Comparison of ENCODE assay signal across 13 cellular contexts in genomic region chr6:143629104-143630080, GRCh38. TPM values are rescaled to one million over a fixed set of nuclear protein-coding genes. Genes with fewer than 3 reads are reported as not detected.
DNase-seq lines count a peak whose midpoint lies in the region; ATAC-seq and TF ChIP-seq lines count a peak whose summit lies in the region.
"Had no signal": no experiment of that assay in that cellular context is flagged by ENCODE, and none has a peak within 500 bp of the region (broad histone marks: within the 10 kb centered on the region; RNA-seq: fewer than 3 reads in every experiment).

No MANE protein-coding gene starts in this region.

- peak; percentile 83 for ATAC-seq in IMR-90 (ENCODE audit: low read depth)
- ATAC-seq in GM21717 (IDR thresholded peaks at IDR 0.05; ENCODE audit: unreplicated experiment), result no peak
- ATAC-seq in GM21447 (IDR thresholded peaks at IDR 0.05; ENCODE audit: unreplicated experiment), result no peak

- H3K4ac ChIP-seq in IMR-90 (ENCODE audit: low read depth, low read length), result peak overlapping the region; percentile 57; the same call in 1 of the 2 replicates

- peak overlapping the region; percentile 90 for H3K14ac ChIP-seq in IMR-90 (replicated peaks; ENCODE audit: low read depth, low read length)

- no peak for TF ChIP-seq EP300 in esophagus muscularis mucosa (IDR thresholded peaks at IDR 0.05)

- H2AK5ac ChIP-seq in IMR-90 (ENCODE audit: low read depth, low read length), result peak overlapping the region; percentile 35; the same call in 1 of the 2 replicates

- no peak overlapping the region for H4K91ac ChIP-seq in IMR-90 (ENCODE audit: insufficient read depth, low read depth, low read length)

- CTCF ChIA-PET in IMR-90 (lab: Yijun Ruan, JAX), result interaction anchor here (0.6 kb wide), 1 partner anchor 502 kb away, joined by 3 read pairs; no protein-coding TSS in a partner anchor

- DNase-seq in activated T-cell treated with anti-CD3 and anti-CD28 coated beads, Interleukin-2, amount 50 U/mL, for 24 hours, result no peak
- no peak for DNase-seq in activated T-cell treated with anti-CD3 and anti-CD28 coated beads, Interleukin-2, amount 50 U/mL, for 48 hours
- DNase-seq in IMR-90 (peak; percentile 80), esophagus muscularis mucosa (ENCODE audit: extremely low spot score) (no peak), NCI-H2029 (lab: John Stamatoyannopoulos, UW) (no peak)
- DNase-seq: activated CD4-positive, alpha-beta T cell treated with anti-CD3 and anti-CD28 coated beads for 4 hours; Calu3; esophagus squamous epithelium; MV-4-11; naive B cell had no signal

- H3K4me1 Mint-ChIP-seq in activated T-cell treated with anti-CD3 and anti-CD28 coated beads, Interleukin-2, amount 50 U/mL, for 24 hours (ENCODE audit: low read depth), result peaks cover 45% of the 10 kb centered on the region
- H3K4me1 Mint-ChIP-seq in stimulated activated naive CD8-positive, alpha-beta T cell treated with anti-CD3 and anti-CD28 coated beads, Interleukin-15, Interleukin-2, amounts not matched to agents 100 ng/mL and 50 ng/mL, for 24 hours (ENCODE audit: low read depth), result peaks cover 30% of the 10 kb centered on the region
- H3K4me1 Mint-ChIP-seq: naive B cell had no signal

- H3K27ac Mint-ChIP-seq in activated T-cell treated with anti-CD3 and anti-CD28 coated beads, Interleukin-2, amount 50 U/mL, for 24 hours, result peak overlapping the region; percentile 23
- peak overlapping the region; percentile 55 for H3K27ac Mint-ChIP-seq in stimulated activated naive CD8-positive, alpha-beta T cell treated with anti-CD3 and anti-CD28 coated beads, Interleukin-15, Interleukin-2, amounts not matched to agents 100 ng/mL and 50 ng/mL, for 24 hours
- H3K27ac Mint-ChIP-seq: naive B cell had no signal

- 46% methylated on average over 6 of the region's 12 CpGs; no CpG with 5 or more reads in 1 of the 2 experiments for WGBS in IMR-90 (ENCODE audit: extremely low coverage in 2 of 2, insufficient read length in 1 of 2), 2 experiments
- WGBS in esophagus muscularis mucosa, result 45% methylated on average over 12 of the region's 12 CpGs

- no peak overlapping the region for H3K9ac ChIP-seq in IMR-90 (ENCODE audit: low read depth, low read length)

- H2AFZ ChIP-seq in IMR-90 (replicated peaks; ENCODE audit: low read length, poor library complexity), result peak overlapping the region; percentile 71

- H4K5ac ChIP-seq in IMR-90 (ENCODE audit: low read depth, low read length), result no peak overlapping the region

- H2AK9ac ChIP-seq in IMR-90 (replicated peaks; ENCODE audit: low read depth, low read length, poor library complexity), result peak overlapping the region; percentile 51

- H3K36me3 ChIP-seq in IMR-90 (ENCODE audit: control insufficient read depth, insufficient read depth, low read length) (no peaks in the 10 kb centered on the region), esophagus muscularis mucosa (no peaks in the 10 kb centered on the region)
- H3K36me3 ChIP-seq: esophagus squamous epithelium had no signal

- peak overlapping the region; percentile 58 for H3K4me2 ChIP-seq in IMR-90 (ENCODE audit: low read depth, low read length)

- H3K56ac ChIP-seq in IMR-90 (ENCODE audit: extremely low read depth, insufficient read depth, low read length), result no peak overlapping the region

- H3K9me1 ChIP-seq in IMR-90 (ENCODE audit: insufficient read depth, low read length), result peaks cover 4% of the 10 kb centered on the region

- intact Hi-C loops in IMR-90 (cut with micrococcal nuclease), result loop anchor here (5.0 kb wide), 1 partner anchor 43 kb away; no protein-coding TSS in a partner anchor
- intact Hi-C loops in esophagus muscularis mucosa (cut with DNase I), result no loop called here

- H3K4me3 ChIP-seq in IMR-90 (ENCODE audit: insufficient read depth, low read depth, low read length), result no peak overlapping the region
- H3K4me3 ChIP-seq in esophagus muscularis mucosa, result peak overlapping the region in 2 of 4 donors; percentile 2 to 20
- H3K4me3 ChIP-seq: esophagus squamous epithelium had no signal

- H3K18ac ChIP-seq in IMR-90 (ENCODE audit: low read depth, low read length), result no peak overlapping the region

- dilution Hi-C loops in IMR-90 (cut with HindIII; ENCODE audit: low sequenced_read_pairs, unreplicated experiment), result no loop called here

- in situ Hi-C loops in IMR-90 (cut with MboI; ENCODE audit: low sequenced_read_pairs), result no loop called here

- H4K8ac ChIP-seq in IMR-90 (ENCODE audit: low read depth in 2 of 2, low read length in 2 of 2), result peak overlapping the region in 1 of 2 experiments; percentile 40; a peak in 1 of 4 replicates

- no peaks in the 10 kb centered on the region for H3K27me3 Mint-ChIP-seq in activated T-cell treated with anti-CD3 and anti-CD28 coated beads, Interleukin-2, amount 50 U/mL, for 24 hours
- H3K27me3 Mint-ChIP-seq in stimulated activated naive CD8-positive, alpha-beta T cell treated with anti-CD3 and anti-CD28 coated beads, Interleukin-15, Interleukin-2, amounts not matched to agents 100 ng/mL and 50 ng/mL, for 24 hours, result peaks cover 3% of the 10 kb centered on the region
- H3K27me3 Mint-ChIP-seq: naive B cell had no signal

- no peak overlapping the region for H3K27ac ChIP-seq in IMR-90 (ENCODE audit: insufficient read depth, low read length)
- H3K27ac ChIP-seq in esophagus muscularis mucosa (replicated peaks in 1 of 4), result peak overlapping the region in 3 of 4 donors; percentile 14 to 37 (median 29)

- H3K23ac ChIP-seq in IMR-90 (ENCODE audit: low read depth, low read length), result no peak overlapping the region

- no peak overlapping the region for H2BK5ac ChIP-seq in IMR-90 (ENCODE audit: low read depth, low read length, poor library complexity, severe bottlenecking)

- no peak overlapping the region; the same call in 2 of the 3 replicates for H2BK15ac ChIP-seq in IMR-90 (ENCODE audit: low read depth, low read length)

- peaks cover 2% of the 10 kb centered on the region for H3K36me3 Mint-ChIP-seq in activated T-cell treated with anti-CD3 and anti-CD28 coated beads, Interleukin-2, amount 50 U/mL, for 24 hours (ENCODE audit: low read depth)
- no peaks in the 10 kb centered on the region for H3K36me3 Mint-ChIP-seq in stimulated activated naive CD8-positive, alpha-beta T cell treated with anti-CD3 and anti-CD28 coated beads, Interleukin-15, Interleukin-2, amounts not matched to agents 100 ng/mL and 50 ng/mL, for 24 hours (ENCODE audit: low read depth)
- H3K36me3 Mint-ChIP-seq: naive B cell had no signal

- H3K27me3 ChIP-seq in IMR-90 (ENCODE audit: control insufficient read depth, insufficient read depth, low read length) (no peaks in the 10 kb centered on the region), esophagus muscularis mucosa (no peaks in the 10 kb centered on the region)
- H3K27me3 ChIP-seq: esophagus squamous epithelium had no signal

- H3K4me1 ChIP-seq in IMR-90 (ENCODE audit: control insufficient read depth, insufficient read depth, low read length), result 0 out of 2 replicates have a peak, but pooled peaks cover 1% of the 10 kb centered on the region
- peaks cover 0 to 15% (median 10%) of the 10 kb centered on the region in 4 donors for H3K4me1 ChIP-seq in esophagus muscularis mucosa
- H3K4me1 ChIP-seq: esophagus squamous epithelium had no signal

- no peaks in the 10 kb centered on the region for H3K9me3 ChIP-seq in IMR-90 (ENCODE audit: control insufficient read depth, insufficient read depth, low read length)
- H3K9me3 ChIP-seq in esophagus muscularis mucosa, result no peaks in the 10 kb centered on the region
- H3K9me3 ChIP-seq: esophagus squamous epithelium had no signal

- no peaks in the 10 kb centered on the region for H4K20me1 ChIP-seq in IMR-90 (ENCODE audit: insufficient read depth, low read length)

- POLR2A ChIA-PET in IMR-90 (lab: Charles Lee; ENCODE audit: unreplicated experiment), result no interaction called here

- no peaks in the 10 kb centered on the region for H3K9me3 Mint-ChIP-seq in activated T-cell treated with anti-CD3 and anti-CD28 coated beads, Interleukin-2, amount 50 U/mL, for 24 hours
- H3K9me3 Mint-ChIP-seq in stimulated activated naive CD8-positive, alpha-beta T cell treated with anti-CD3 and anti-CD28 coated beads, Interleukin-15, Interleukin-2, amounts not matched to agents 100 ng/mL and 50 ng/mL, for 24 hours, result peaks cover 7% of the 10 kb centered on the region
- H3K9me3 Mint-ChIP-seq: naive B cell had no signal

- H3K4me3 Mint-ChIP-seq in activated T-cell treated with anti-CD3 and anti-CD28 coated beads, Interleukin-2, amount 50 U/mL, for 24 hours, result no peak overlapping the region
- H3K4me3 Mint-ChIP-seq in stimulated activated naive CD8-positive, alpha-beta T cell treated with anti-CD3 and anti-CD28 coated beads, Interleukin-15, Interleukin-2, amounts not matched to agents 100 ng/mL and 50 ng/mL, for 24 hours, result no peak overlapping the region
- H3K4me3 Mint-ChIP-seq: naive B cell had no signal

- 0 out of 2 replicates have a peak overlapping the region, but pooled peaks have one; percentile 48 for H2BK120ac ChIP-seq in IMR-90 (ENCODE audit: low read depth, low read length)

- no peak for TF ChIP-seq RAD21 in IMR-90 (IDR thresholded peaks at IDR 0.05; ENCODE audit: low read length)

- TF ChIP-seq CTCF in IMR-90 (conservative IDR thresholded peaks at IDR 0.05; ENCODE audit: low read depth, low read length) (no peak), esophagus muscularis mucosa (IDR thresholded peaks at IDR 0.05) (no peak)

- no TSS peak for BruUV-seq in IMR-90 (replicated peaks; lab: Mats Ljungman, UMichigan)

- TF ChIP-seq POLR2A in IMR-90 (IDR thresholded peaks at IDR 0.05; ENCODE audit: low read depth, low read length) (no peak), esophagus muscularis mucosa (IDR thresholded peaks at IDR 0.05; ENCODE audit: low read depth) (no peak)

- no peak overlapping the region for H2BK20ac ChIP-seq in IMR-90 (ENCODE audit: low read depth, low read length)

- peaks cover 0 to 3% of the 10 kb centered on the region in 2 experiments; a peak in 1 of 4 replicates for H3K79me1 ChIP-seq in IMR-90 (ENCODE audit: low read depth in 1 of 2, low read length in 2 of 2)

TF ChIP-seq in IMR-90, 13 proteins besides CTCF, POLR2A, EP300 and RAD21:
- no peak for TF ChIP-seq FOS (IDR thresholded peaks at IDR 0.05; ENCODE audit: low read depth, low read length)
- TF ChIP-seq USF2 (IDR thresholded peaks at IDR 0.05; ENCODE audit: low read depth, low read length), result no peak
- no peak; the same call in 1 of the 2 replicates for TF ChIP-seq CEBPB (IDR thresholded peaks at IDR 0.05; ENCODE audit: low read depth, low read length)
- TF ChIP-seq BHLHE40 (IDR thresholded peaks at IDR 0.05; ENCODE audit: low read depth, low read length), result peak; percentile 39; the same call in 1 of the 2 replicates

RNA-seq across cellular contexts. Expression of gene PHACTR2, which starts 48.4 kb away (rescaled TPM):
- total RNA-seq in IMR-90 (2012; rRNA removed) (74.2 and 76.9 TPM in 2 replicates), esophagus muscularis mucosa (100 to 1,000 TPM in 1 of 4 donors, 10 to 100 TPM in 3; 71.0 to 127 (median 82.7) TPM)
- 12.7 and 14.5 TPM in 2 replicates for polyA plus RNA-seq in IMR-90 (2012; rRNA removed)
- 3.5 and 4.2 TPM in 2 replicates for polyA plus RNA-seq in IMR-90 (2012; cell fraction: cytosol; rRNA removed)
- 4.6 and 15.0 TPM in 2 replicates for polyA plus RNA-seq in IMR-90 (2012; cell fraction: nucleus; rRNA removed; ENCODE audit: low replicate concordance)
